Comparison of ENCODE assay signal across 1 cellular context in the genomic region with DNA sequence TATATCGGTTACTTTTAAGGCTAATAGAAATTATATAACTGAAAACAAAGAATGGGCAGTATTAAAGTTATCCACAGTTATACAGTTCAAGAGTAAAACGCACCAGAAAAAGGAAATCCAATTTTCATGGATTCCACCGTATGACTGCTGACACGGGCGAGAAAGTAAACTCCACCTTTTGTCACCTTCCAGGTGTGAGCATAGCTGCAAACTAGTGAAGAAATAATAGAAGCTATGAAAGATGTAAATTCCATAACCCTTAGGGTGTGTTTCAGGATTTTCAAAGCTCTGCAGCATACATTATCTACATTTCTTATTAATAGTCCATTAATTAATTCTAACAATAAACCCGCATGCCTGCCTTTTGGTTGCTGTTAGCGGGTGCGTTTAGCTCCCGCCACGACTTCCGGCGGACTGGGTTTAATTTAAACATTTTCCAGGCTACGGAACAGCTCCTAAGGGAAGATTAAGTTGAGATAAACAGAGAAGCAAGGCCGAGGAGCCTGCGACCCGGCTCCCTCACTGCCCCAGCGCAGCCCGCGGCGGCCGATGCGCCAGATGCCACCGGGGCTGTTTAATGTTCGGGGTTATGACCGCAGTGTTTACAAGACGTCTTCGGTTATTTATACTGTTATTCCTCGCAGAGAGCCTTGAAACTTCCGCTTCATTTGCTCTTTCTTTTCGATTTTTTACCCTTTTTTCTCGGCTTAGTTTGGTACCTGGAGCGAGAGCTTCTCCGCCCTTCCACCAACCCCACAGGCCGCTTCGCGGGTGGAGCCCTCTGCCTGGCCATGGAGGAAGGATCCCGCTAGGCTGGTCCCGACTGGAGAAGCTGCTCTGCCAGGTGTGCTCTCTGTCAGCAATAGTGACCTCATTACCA.
TF ChIP-seq lines count a peak whose summit lies in the region.

No MANE protein-coding gene starts in this region.

TF ChIP-seq in WTC11, 78 proteins besides CTCF, POLR2A, EP300 and RAD21 (continued from another document):
- TF ChIP-seq ARID4B (CRISPR knock-in tag; IDR thresholded peaks at IDR 0.05; ENCODE audit: borderline replicate concordance) = no peak
